ENCODE assay signal across 10 cellular contexts in the genomic region with DNA sequence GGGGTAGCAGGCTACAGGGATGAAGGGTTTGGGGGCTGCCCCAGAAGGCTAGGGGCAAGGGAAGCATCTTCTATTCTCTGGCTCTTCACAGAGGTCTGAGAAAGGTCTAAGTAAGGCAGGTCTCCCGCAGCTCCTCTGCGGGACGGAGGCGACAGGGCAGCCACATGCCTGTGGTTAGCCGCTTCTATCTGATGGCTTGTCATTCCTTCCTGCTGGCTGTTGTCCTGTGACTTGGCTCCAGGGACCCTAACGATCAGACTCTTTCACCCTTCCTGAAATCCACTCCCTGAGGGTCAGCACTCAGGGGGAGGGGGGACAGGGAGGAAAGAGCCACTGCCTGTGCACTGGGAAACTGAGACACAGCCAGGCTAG. TPM values are rescaled to one million over a fixed set of nuclear protein-coding genes. Genes with fewer than 3 reads are reported as not detected.
A peak's percentile ranks its signal among the peaks of the same experiment; 100 is the strongest.
DNase-seq lines count a peak whose midpoint lies in the region; ATAC-seq, FAIRE-seq and TF ChIP-seq lines count a peak whose summit lies in the region.
"Had no signal": no experiment of that assay in that cellular context is flagged by ENCODE, and none has a peak within 500 bp of the region (broad histone marks: within the 10 kb centered on the region; RNA-seq: fewer than 3 reads in every experiment).

No MANE protein-coding gene starts in this region.

- intact Hi-C loops in HCT116 (cut with micrococcal nuclease), result no loop called here
- intact Hi-C loops in adrenal gland (cut with DNase I), result no loop called here

- H3K4me1 ChIP-seq in A549, result no peaks in the 10 kb centered on the region
- H3K4me1 ChIP-seq in HCT116 (ENCODE audit: control insufficient read depth in 1 of 2, insufficient read depth in 2 of 2, low read length in 2 of 2), result peaks cover 0 to 6% of the 10 kb centered on the region in 2 experiments; a peak in 1 of 4 replicates
- no peaks in the 10 kb centered on the region for H3K4me1 ChIP-seq in mucosa of rectum (ENCODE audit: control insufficient read depth in 2 of 2, insufficient read depth in 2 of 2, low read length in 2 of 2)
- H3K4me1 ChIP-seq in adrenal gland (replicated peaks in 1 of 2), result no peaks in the 10 kb centered on the region
- no peaks in the 10 kb centered on the region for H3K4me1 ChIP-seq in BE2C

- POLR2A ChIA-PET in A549 (lab: Yijun Ruan, JAX) (no interaction called here), HCT116 (lab: Charles Lee) (no interaction called here)

- TF ChIP-seq CTCF in A549 (IDR thresholded peaks at IDR 0.05) (no peak), HCT116 (IDR thresholded peaks at IDR 0.05 in 2 of 3, conservative IDR thresholded peaks at IDR 0.05 in 1 of 3; ENCODE audit: borderline replicate concordance in 1 of 3, insufficient read depth in 1 of 3, low read depth in 2 of 3, low read length in 2 of 3) (no peak), adrenal gland (IDR thresholded peaks at IDR 0.05) (no peak), BE2C (IDR thresholded peaks at IDR 0.05; ENCODE audit: low read depth, low read length) (no peak)

- H3K27ac ChIP-seq in A549, result no peak overlapping the region
- no peak overlapping the region for H3K27ac ChIP-seq in HCT116 (ENCODE audit: low read depth, low read length)
- peak overlapping the region; percentile 58 to 61 for H3K27ac ChIP-seq in mucosa of rectum (ENCODE audit: low read depth in 2 of 2, low read length in 2 of 2)
- H3K27ac ChIP-seq in adrenal gland, result no peak overlapping the region

- H3K79me2 ChIP-seq in HCT116 (ENCODE audit: insufficient read depth, low read length), result no peaks in the 10 kb centered on the region

- 21% methylated on average over 6 of the region's 6 CpGs for WGBS in A549 (ENCODE audit: missing lambda C conversion rate)
- 30 to 61% (median 59%) methylated on average over 3 to 6 of the region's 6 CpGs; no CpG with 5 or more reads in 1 of the 4 donors for WGBS in adrenal gland, 4 donors

- ATAC-seq in A549 (peak; percentile 28 to 32; a peak in 4 of 6 replicates), HCT116 (peak; percentile 64; the same call in 1 of the 2 replicates)

- TF ChIP-seq RAD21 in A549 (conservative IDR thresholded peaks at IDR 0.05 in 1 of 2, IDR thresholded peaks at IDR 0.05 in 1 of 2) (no peak), HCT116 (IDR thresholded peaks at IDR 0.05; ENCODE audit: low read depth) (no peak)

- H2AFZ ChIP-seq in HCT116 (ENCODE audit: low read depth, low read length, poor library complexity, severe bottlenecking), result no peak overlapping the region

- FAIRE-seq in A549 (lab: Jason Lieb, UNC), result no peak

- H3K27me3 ChIP-seq in HCT116 (ENCODE audit: insufficient read depth, low read length) (peaks cover 3% of the 10 kb centered on the region; the same call in 1 of the 2 replicates), mucosa of rectum (ENCODE audit: control insufficient read depth in 2 of 2, insufficient read depth in 2 of 2, low read length in 2 of 2) (no peaks in the 10 kb centered on the region), adrenal gland (no peaks in the 10 kb centered on the region), BE2C (peaks cover 7% of the 10 kb centered on the region; the same call in 1 of the 2 replicates)

- no peaks in the 10 kb centered on the region for H4K20me1 ChIP-seq in HCT116 (ENCODE audit: insufficient read depth)

- H3K36me3 ChIP-seq in HCT116 (ENCODE audit: control insufficient read depth in 1 of 2, insufficient read depth in 2 of 2, low read length in 2 of 2) (no peaks in the 10 kb centered on the region), mucosa of rectum (ENCODE audit: control insufficient read depth in 2 of 2, insufficient read depth in 2 of 2, low read length in 2 of 2) (no peaks in the 10 kb centered on the region), adrenal gland (replicated peaks in 1 of 2) (no peaks in the 10 kb centered on the region), BE2C (no peaks in the 10 kb centered on the region)

- CTCF ChIA-PET in A549 (lab: Yijun Ruan, JAX), result interaction anchor here (1.8 kb wide), 1 partner anchor 298 kb away, joined by 4 read pairs; the partner anchor contains the start of gene PYGB
- CTCF ChIA-PET in HCT116 (lab: Charles Lee), result no interaction called here

- H3K9ac ChIP-seq in HCT116 (ENCODE audit: low read length), result no peak overlapping the region
- peak overlapping the region in 1 of 2 donors; percentile 38 for H3K9ac ChIP-seq in mucosa of rectum (ENCODE audit: low read depth in 1 of 2, low read length in 2 of 2)

- H3K9me2 ChIP-seq in HCT116 (ENCODE audit: insufficient read depth), result no peaks in the 10 kb centered on the region

- H3K9me3 ChIP-seq in A549 (peaks cover 5% of the 10 kb centered on the region; the same call in 1 of the 3 replicates), HCT116 (ENCODE audit: control insufficient read depth in 1 of 2, insufficient read depth in 1 of 2, low read depth in 1 of 2, low read length in 2 of 2) (no peaks in the 10 kb centered on the region), mucosa of rectum (ENCODE audit: control insufficient read depth in 2 of 2, low read length in 2 of 2) (no peaks in the 10 kb centered on the region), adrenal gland (replicated peaks in 1 of 3) (no peaks in the 10 kb centered on the region), BE2C (no peaks in the 10 kb centered on the region)

- DNase-seq in A549 (ENCODE audit: low read depth in 1 of 2, low spot score in 1 of 2) (no peak), HCT116 (ENCODE audit: low read depth, low spot score) (no peak), NCI-H2227 (lab: John Stamatoyannopoulos, UW; ENCODE audit: unreplicated experiment) (no peak), adrenal gland (no peak), BE2C (no peak), EL (no peak)
- DNase-seq in activated CD8-positive, alpha-beta memory T cell treated with anti-CD3 and anti-CD28 coated beads, Interleukin-2, amount 50 U/mL, for 48 hours, result peak; percentile 69
- DNase-seq: DMS 273 treated with DMSO at 0.1 percent for 48 hours had no signal

- no TSS peak for BruUV-seq in HCT116 (replicated peaks; lab: Mats Ljungman, UMichigan)

- RAD21 ChIA-PET in HCT116 (lab: Charles Lee; ENCODE audit: low non-redundant PET in 1 of 2, low total read pairs in 2 of 2, uncharacterized antibody in 2 of 2, unreplicated experiment in 2 of 2), result no interaction called here

- no peak for TF ChIP-seq EP300 in A549 (IDR thresholded peaks at IDR 0.05)

- TF ChIP-seq POLR2A in A549 (IDR thresholded peaks at IDR 0.05; ENCODE audit: low read length), result no peak
- no peak for TF ChIP-seq POLR2A in HCT116 (IDR thresholded peaks at IDR 0.05; ENCODE audit: borderline replicate concordance, extremely low read depth, insufficient read depth, insufficient read length)
- TF ChIP-seq POLR2A in adrenal gland (IDR thresholded peaks at IDR 0.05), result no peak

- H3K4me3 ChIP-seq in A549 (no peak overlapping the region), HCT116 (replicated peaks in 1 of 2; ENCODE audit: low read depth in 1 of 2, low read length in 2 of 2) (no peak overlapping the region), mucosa of rectum (ENCODE audit: low read length in 2 of 2) (peak overlapping the region; percentile 50 to 56), adrenal gland (no peak overlapping the region), BE2C (ENCODE audit: low read depth, low read length) (no peak overlapping the region)

- H3K4me2 ChIP-seq in A549, result no peak overlapping the region
- H3K4me2 ChIP-seq in HCT116 (ENCODE audit: low read length), result no peak overlapping the region

TF ChIP-seq in A549, 52 proteins besides CTCF, POLR2A, EP300 and RAD21 (continues in another document):
- TF ChIP-seq POLR2AphosphoS2 (conservative IDR thresholded peaks at IDR 0.05; ENCODE audit: low read length) (no peak), ESRRA (IDR thresholded peaks at IDR 0.05; ENCODE audit: borderline replicate concordance, low read length) (no peak), HOXB5 (CRISPR knock-in tag; IDR thresholded peaks at IDR 0.05) (no peak), MAZ (IDR thresholded peaks at IDR 0.05; ENCODE audit: borderline replicate concordance, low read depth, low read length) (no peak)

TF ChIP-seq in HCT116, 20 proteins besides CTCF, POLR2A, EP300 and RAD21 (continues in another document):
- TF ChIP-seq TCF7L2 (IDR thresholded peaks at IDR 0.05; ENCODE audit: borderline replicate concordance, extremely low read depth, insufficient read depth, insufficient read length), result no peak
- TF ChIP-seq ELF1 (IDR thresholded peaks at IDR 0.05; ENCODE audit: borderline replicate concordance, low read depth), result no peak
- TF ChIP-seq FOSL1 (IDR thresholded peaks at IDR 0.05; ENCODE audit: low read depth), result no peak
- TF ChIP-seq EGR1 (IDR thresholded peaks at IDR 0.05; ENCODE audit: low read depth), result no peak
- TF ChIP-seq EZH2 (IDR thresholded peaks at IDR 0.05), result no peak
- no peak for TF ChIP-seq ZNF274 (IDR thresholded peaks at IDR 0.05; ENCODE audit: low read depth, low read length)
- TF ChIP-seq YY1 (IDR thresholded peaks at IDR 0.05; ENCODE audit: extremely low read depth, insufficient replicate concordance, low read depth, low read length), result no peak
- TF ChIP-seq CEBPB (IDR thresholded peaks at IDR 0.05; ENCODE audit: low read depth), result no peak
- TF ChIP-seq, protein P1, sequence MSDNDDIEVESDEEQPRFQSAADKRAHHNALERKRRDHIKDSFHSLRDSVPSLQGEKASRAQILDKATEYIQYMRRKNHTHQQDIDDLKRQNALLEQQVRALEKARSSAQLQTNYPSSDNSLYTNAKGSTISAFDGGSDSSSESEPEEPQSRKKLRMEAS (IDR thresholded peaks at IDR 0.05), result no peak
- no peak for TF ChIP-seq ZFX (IDR thresholded peaks at IDR 0.05)

RNA-seq across cellular contexts. Expression of gene CST7, which starts 0.7 kb away (rescaled TPM):
- polyA plus RNA-seq in A549 (2011; rRNA removed) (not detected in 2 replicates), A549 (2017; fragmentation: RNase III; extraction: RNeasy Plus Mini Kit Qiagen cat#74134 plus additional on column Dnase treatment) (not detected in 3 replicates), adrenal gland (1 to 10 TPM; 1.1 to 2.2 (median 1.8) TPM)
- not detected in 2 replicates for polyA plus RNA-seq in A549 (2012; cell fraction: cytosol; rRNA removed)
- not detected in 2 replicates for polyA plus RNA-seq in A549 (2012; cell fraction: nucleus; rRNA removed)
- not detected in 2 replicates for polyA minus RNA-seq in A549 (2011; rRNA and poly(A)+ RNA removed)
- total RNA-seq in HCT116 (2021; ENCODE audit: unreplicated experiment) (not detected), adrenal gland (1 to 10 TPM in 2 of 8 donors, under 1 TPM in 6; 0.25 to 4.1 (median 0.80) TPM)
- polyA plus RNA-seq in HCT116 (2012), result not detected in 2 replicates
- not detected for polyA plus RNA-seq in BE2C (2012; ENCODE audit: insufficient read depth, insufficient read length, low read depth)
- total RNA-seq: mesothelial cell of epicardium had no signal

RNA-seq across cellular contexts. Expression of gene APMAP, which starts 42.8 kb away (rescaled TPM):
- 113 and 118 TPM in 2 replicates for polyA plus RNA-seq in A549 (2011; rRNA removed)
- 83.8 and 86.7 TPM in 2 replicates for polyA plus RNA-seq in A549 (2012; cell fraction: cytosol; rRNA removed)
- polyA plus RNA-seq in A549 (2012; cell fraction: nucleus; rRNA removed), result 100 and 130 TPM in 2 replicates
- polyA plus RNA-seq in A549 (2017; fragmentation: RNase III; extraction: RNeasy Plus Mini Kit Qiagen cat#74134 plus additional on column Dnase treatment), result 137 to 141 TPM (median 139 TPM) in 3 replicates
- polyA minus RNA-seq in A549 (2011; rRNA and poly(A)+ RNA removed), result 42.3 and 45.4 TPM in 2 replicates
- total RNA-seq in HCT116 (2021; ENCODE audit: unreplicated experiment), result 82.7 TPM
- polyA plus RNA-seq in HCT116 (2012), result 71.6 and 86.6 TPM in 2 replicates
- 10 to 100 TPM; 45.8 to 92.7 (median 73.8) TPM for total RNA-seq in adrenal gland
- polyA plus RNA-seq in adrenal gland, result 10 to 100 TPM; 30.3 to 65.0 (median 51.3) TPM
- polyA plus RNA-seq in BE2C (2012; ENCODE audit: insufficient read depth, insufficient read length, low read depth), result 120 TPM

Comparison
In these comparisons a context has a peak if more than half of its experiments do, and no peak if none do; other contexts are left out.
1. H3K27ac ChIP-seq: peak in mucosa of rectum (2 of 2); none in A549 (0 of 2), HCT116 (single experiment) and adrenal gland (0 of 5).
2. H3K4me3 ChIP-seq: peak in mucosa of rectum (2 of 2); none in A549 (single experiment), HCT116 (0 of 2), adrenal gland (0 of 4) and BE2C (single experiment).